Comparison of ENCODE assay signal across 8 cellular contexts in the genomic region with DNA sequence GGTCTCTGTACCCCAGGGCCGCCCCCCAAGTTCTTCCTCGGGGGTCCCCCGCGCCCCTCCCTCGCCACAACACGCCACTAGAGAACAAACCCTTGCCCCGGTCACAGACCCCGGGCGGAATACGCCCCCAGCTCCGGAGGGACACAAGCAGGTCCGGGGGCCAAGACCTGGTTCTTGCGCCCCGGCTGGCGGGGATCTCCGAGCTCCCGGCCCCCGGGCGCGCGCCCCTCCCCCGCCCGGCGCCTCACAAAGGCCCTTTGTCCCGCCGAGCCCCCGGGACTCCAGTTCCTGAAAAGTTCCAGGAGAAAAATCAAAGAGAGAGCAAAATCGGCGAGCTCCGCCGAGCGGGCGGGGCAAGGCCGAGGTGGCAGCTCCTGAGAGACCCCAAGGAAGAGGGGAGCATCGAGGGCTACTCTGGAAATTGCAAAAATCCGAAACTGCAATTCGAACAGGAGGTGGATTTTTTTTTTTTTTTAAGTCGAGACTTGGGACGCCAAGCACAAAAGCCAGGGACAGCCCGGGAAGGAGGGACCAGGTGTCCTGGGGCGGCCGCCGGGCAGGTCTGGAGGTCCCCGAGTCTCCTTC. TPM values are rescaled to one million over a fixed set of nuclear protein-coding genes. Genes with fewer than 3 reads are reported as not detected.
DNase-seq lines count a peak whose midpoint lies in the region; ATAC-seq and TF ChIP-seq lines count a peak whose summit lies in the region.

No MANE protein-coding gene starts in this region.

- H3K4me1 Mint-ChIP-seq in osteocyte (ENCODE audit: unreplicated experiment), result peaks cover 31% of the 10 kb centered on the region

- no peaks in the 10 kb centered on the region for H3K9me3 Mint-ChIP-seq in osteocyte (ENCODE audit: unreplicated experiment)

- peaks cover 15% of the 10 kb centered on the region; the same call in 1 of the 2 replicates for H3K4me1 ChIP-seq in SJCRH30

- no peaks in the 10 kb centered on the region for H3K36me3 ChIP-seq in SJCRH30

- H3K4me3 ChIP-seq in SJCRH30, result peak overlapping the region; percentile 97
- H3K4me3 ChIP-seq in fibroblast of villous mesenchyme (ENCODE audit: low read depth, low read length), result peak overlapping the region; percentile 99

- peaks cover 14% of the 10 kb centered on the region for H3K36me3 Mint-ChIP-seq in osteocyte (ENCODE audit: unreplicated experiment)

- no peak overlapping the region for H3K27ac ChIP-seq in SJCRH30

- no peak for ATAC-seq in GM18511 (IDR thresholded peaks at IDR 0.05; ENCODE audit: unreplicated experiment)

- no peaks in the 10 kb centered on the region for H3K27me3 Mint-ChIP-seq in osteocyte (ENCODE audit: unreplicated experiment)

- TF ChIP-seq CTCF in fibroblast of villous mesenchyme (IDR thresholded peaks at IDR 0.05; ENCODE audit: insufficient read depth, low read depth, low read length) (no peak), osteocyte (IDR thresholded peaks at IDR 0.05) (no peak)

- H3K9me3 ChIP-seq in SJCRH30 (replicated peaks), result no peaks in the 10 kb centered on the region

- H3K27ac Mint-ChIP-seq in osteocyte (ENCODE audit: unreplicated experiment), result peak overlapping the region; percentile 83

- no peaks in the 10 kb centered on the region for H3K27me3 ChIP-seq in SJCRH30

- DNase-seq in COLO668 (lab: John Stamatoyannopoulos, UW; ENCODE audit: unreplicated experiment) (peak; percentile 32), SJCRH30 (peak in 1 of 2 experiments; percentile 58), fibroblast of villous mesenchyme (ENCODE audit: low read depth) (no peak), osteocyte (ENCODE audit: extremely low spot score, unreplicated experiment) (no peak), DMS79 (lab: John Stamatoyannopoulos, UW) (no peak), NAMALWA (ENCODE audit: low spot score) (no peak)
- DNase-seq in activated CD4-positive, alpha-beta T cell treated with anti-CD3 and anti-CD28 coated beads, Interleukin-2, amount 50 U/mL, for 1 hour, result no peak

- H3K4me3 Mint-ChIP-seq in osteocyte (ENCODE audit: unreplicated experiment), result peak overlapping the region; percentile 80

RNA-seq across cellular contexts. Expression of gene TNRC18, which starts 4.0 kb away (rescaled TPM):
- total RNA-seq in SJCRH30 (2014; rRNA removed; shearing (Covaris generic)), result 24.5 and 31.1 TPM in 2 replicates
- total RNA-seq in fibroblast of villous mesenchyme, result 54.4 and 78.0 TPM in 2 replicates
- 198 and 208 TPM in 2 replicates for total RNA-seq in osteocyte
